Comparison of ENCODE assay signal across 13 cellular contexts in genomic region chr20:4018015-4018748, GRCh38. TPM values are rescaled to one million over a fixed set of nuclear protein-coding genes. Genes with fewer than 3 reads are reported as not detected.
DNase-seq lines count a peak whose midpoint lies in the region; ATAC-seq and TF ChIP-seq lines count a peak whose summit lies in the region.
"Had no signal": no experiment of that assay in that cellular context is flagged by ENCODE, and none has a peak within 500 bp of the region (broad histone marks: within the 10 kb centered on the region; RNA-seq: fewer than 3 reads in every experiment).

No MANE protein-coding gene starts in this region.

- H3K36me3 Mint-ChIP-seq in endothelial cell (ENCODE audit: low read depth, unreplicated experiment) (peaks cover 6% of the 10 kb centered on the region), progenitor cell of endocrine pancreas (ENCODE audit: insufficient read depth) (no peaks in the 10 kb centered on the region)

- TF ChIP-seq CTCF in LNCaP clone FGC (IDR thresholded peaks at IDR 0.05; ENCODE audit: control insufficient read depth, extremely low read depth, insufficient read depth) (no peak), endothelial cell (IDR thresholded peaks at IDR 0.05; ENCODE audit: unreplicated experiment) (no peak), progenitor cell of endocrine pancreas (IDR thresholded peaks at IDR 0.05; ENCODE audit: unreplicated experiment) (no peak)

- DNase-seq in NCI-H1105 treated with DMSO at 0.1 percent for 48 hours (lab: John Stamatoyannopoulos, UW): peak; percentile 10
- no peak for DNase-seq in NCI-H1105 (lab: John Stamatoyannopoulos, UW)
- peak; percentile 51 for DNase-seq in LNCaP clone FGC (ENCODE audit: low read depth)
- no peak for DNase-seq in endothelial cell (ENCODE audit: low spot score)
- DNase-seq in progenitor cell of endocrine pancreas (ENCODE audit: low spot score, unreplicated experiment): no peak
- DNase-seq in stimulated activated CD4-positive, alpha-beta T cell treated with anti-CD3 and anti-CD28 coated beads, Interleukin-4, amount 100 ng/mL, for 4 hours: no peak
- DNase-seq in GF-D8 (lab: John Stamatoyannopoulos, UW): no peak
- DNase-seq: activated CD8-positive, alpha-beta memory T cell treated with anti-CD3 and anti-CD28 coated beads, Interleukin-2, amount 50 U/mL, for 48 hours; amniotic stem cell; NCI-H2171 treated with DMSO at 0.1 percent for 48 hours; retina had no signal

- H3K27ac Mint-ChIP-seq in endothelial cell (ENCODE audit: unreplicated experiment) (peak overlapping the region; percentile 70), progenitor cell of endocrine pancreas (peak overlapping the region; percentile 74)

- no peak overlapping the region for H3K4me3 Mint-ChIP-seq in endothelial cell (ENCODE audit: unreplicated experiment)
- H3K4me3 Mint-ChIP-seq in progenitor cell of endocrine pancreas (ENCODE audit: low read depth): no peak overlapping the region

- no peak overlapping the region for H3K4me3 ChIP-seq in LNCaP clone FGC (ENCODE audit: low read depth, low read length)
- H3K4me3 ChIP-seq: thoracic aorta had no signal

- H3K9me3 Mint-ChIP-seq in endothelial cell (ENCODE audit: unreplicated experiment) (no peaks in the 10 kb centered on the region), progenitor cell of endocrine pancreas (ENCODE audit: low read depth) (no peaks in the 10 kb centered on the region)

- H3K27me3 Mint-ChIP-seq in endothelial cell (ENCODE audit: unreplicated experiment) (peaks cover 9% of the 10 kb centered on the region), progenitor cell of endocrine pancreas (no peaks in the 10 kb centered on the region)

- no peak for ATAC-seq in GM21360 (IDR thresholded peaks at IDR 0.05; ENCODE audit: unreplicated experiment)

- H3K4me1 Mint-ChIP-seq in endothelial cell (ENCODE audit: unreplicated experiment) (peaks cover 42% of the 10 kb centered on the region), progenitor cell of endocrine pancreas (ENCODE audit: low read depth) (peaks cover 18% of the 10 kb centered on the region)

RNA-seq across cellular contexts. Expression of gene RNF24, which starts 2.8 kb away (rescaled TPM):
- total RNA-seq in endothelial cell (ENCODE audit: unreplicated experiment) (19.8 TPM), progenitor cell of endocrine pancreas (22.3 and 23.6 TPM in 2 replicates)

Comparison
In these comparisons a context has a peak if more than half of its experiments do, and no peak if none do; other contexts are left out.
1. DNase-seq: peak in NCI-H1105 treated with DMSO at 0.1 percent for 48 hours (single experiment) and LNCaP clone FGC (single experiment); none in NCI-H1105 (single experiment), endothelial cell (single experiment), progenitor cell of endocrine pancreas (single experiment), stimulated activated CD4-positive, alpha-beta T cell treated with anti-CD3 and anti-CD28 coated beads, Interleukin-4, amount 100 ng/mL, for 4 hours (0 of 2) and GF-D8 (single experiment).